11 cellular contexts compared by ENCODE assay signal in the genomic region with DNA sequence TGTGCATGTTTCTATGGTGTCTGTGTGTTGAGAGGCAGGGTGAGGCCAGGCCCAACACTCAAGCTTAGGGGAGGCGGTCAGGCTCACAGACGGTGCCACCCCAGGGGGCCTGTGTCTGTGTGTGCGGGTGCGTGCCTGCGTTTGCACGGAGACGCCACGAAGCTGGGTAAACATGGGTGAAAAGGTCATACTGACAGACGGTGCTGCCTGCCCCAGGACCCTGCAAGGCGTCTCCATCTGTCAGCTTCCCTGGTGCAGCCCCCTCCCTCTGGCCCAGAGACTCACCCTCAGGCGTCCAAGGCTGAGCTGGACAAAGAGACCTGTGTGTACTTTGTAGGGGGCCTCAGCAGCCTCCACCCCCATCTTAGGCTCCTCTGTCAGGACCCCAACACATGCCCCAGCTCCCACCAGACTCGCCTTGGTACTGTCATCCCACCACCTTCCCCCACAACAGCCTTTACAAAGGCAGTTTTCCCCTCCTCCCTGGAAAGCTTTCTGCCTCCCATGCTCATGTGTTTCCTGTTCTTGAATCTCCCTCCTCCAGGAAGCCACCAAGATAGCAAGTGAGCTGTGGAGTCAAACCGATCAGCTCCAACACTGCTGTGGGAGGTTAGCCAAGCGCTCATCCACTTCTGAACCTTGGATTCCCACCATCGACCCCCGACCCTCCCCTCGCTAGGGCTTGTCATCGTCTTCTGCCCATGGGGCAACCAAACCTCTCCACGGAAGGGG. TPM values are rescaled to one million over a fixed set of nuclear protein-coding genes. Genes with fewer than 3 reads are reported as not detected.
DNase-seq lines count a peak whose midpoint lies in the region; ATAC-seq and TF ChIP-seq lines count a peak whose summit lies in the region.
"Had no signal": no experiment of that assay in that cellular context is flagged by ENCODE, and none has a peak within 500 bp of the region (broad histone marks: within the 10 kb centered on the region; RNA-seq: fewer than 3 reads in every experiment).

No MANE protein-coding gene starts in this region.

- intact Hi-C loops in posterior cingulate gyrus (cut with DNase I), result loop anchor here (5.0 kb wide), 1 partner anchor 32 kb away; the partner anchor contains the start of gene PTPRF
- intact Hi-C loops in CD14-positive monocyte (cut with micrococcal nuclease), result no loop called here

- no peaks in the 10 kb centered on the region for H3K36me3 ChIP-seq in parathyroid adenoma (ENCODE audit: control insufficient read depth, insufficient read depth, low read length)
- H3K36me3 ChIP-seq: thyroid gland had no signal

- no peaks in the 10 kb centered on the region for H3K9me3 Mint-ChIP-seq in effector memory CD8-positive, alpha-beta T cell
- no peaks in the 10 kb centered on the region for H3K9me3 Mint-ChIP-seq in CD14-positive monocyte

- no peak for TF ChIP-seq CTCF in parathyroid adenoma (IDR thresholded peaks at IDR 0.05)
- TF ChIP-seq CTCF in CD14-positive monocyte (IDR thresholded peaks at IDR 0.05), result no peak

- H3K36me3 Mint-ChIP-seq in effector memory CD8-positive, alpha-beta T cell (ENCODE audit: insufficient read depth), result no peaks in the 10 kb centered on the region
- H3K36me3 Mint-ChIP-seq in CD14-positive monocyte, result no peaks in the 10 kb centered on the region

- no peak overlapping the region for H3K27ac Mint-ChIP-seq in effector memory CD8-positive, alpha-beta T cell
- no peak overlapping the region for H3K27ac Mint-ChIP-seq in CD14-positive monocyte

- no peak overlapping the region for H3K9ac ChIP-seq in parathyroid adenoma

- peaks cover 20 to 48% of the 10 kb centered on the region in 2 donors for H3K27me3 Mint-ChIP-seq in effector memory CD8-positive, alpha-beta T cell
- peaks cover 2 to 21% (median 21%) of the 10 kb centered on the region in 3 donors for H3K27me3 Mint-ChIP-seq in CD14-positive monocyte (ENCODE audit: low read depth in 3 of 3)

- H3K4me3 ChIP-seq in parathyroid adenoma (ENCODE audit: low read depth, low read length), result peak overlapping the region; percentile 65

- no peak for ATAC-seq in effector memory CD8-positive, alpha-beta T cell (replicated peaks)

- no peaks in the 10 kb centered on the region for H3K79me2 ChIP-seq in parathyroid adenoma

- H3K4me1 Mint-ChIP-seq in effector memory CD8-positive, alpha-beta T cell (ENCODE audit: low read depth in 2 of 2), result no peaks in the 10 kb centered on the region
- peaks cover 6% of the 10 kb centered on the region for H3K4me1 Mint-ChIP-seq in CD14-positive monocyte

- no peaks in the 10 kb centered on the region for H3K9me3 ChIP-seq in parathyroid adenoma (ENCODE audit: control insufficient read depth, low read length)
- H3K9me3 ChIP-seq: thyroid gland had no signal

- H3K4me2 ChIP-seq in parathyroid adenoma (ENCODE audit: low read length), result no peak overlapping the region

- H3K4me3 Mint-ChIP-seq in effector memory CD8-positive, alpha-beta T cell, result peak overlapping the region; percentile 62 to 68
- H3K4me3 Mint-ChIP-seq in CD14-positive monocyte, result peak overlapping the region in 1 of 2 donors; percentile 78

- peaks cover 16% of the 10 kb centered on the region for H3K4me1 ChIP-seq in parathyroid adenoma

- H3K27ac ChIP-seq in parathyroid adenoma, result no peak overlapping the region
- H3K27ac ChIP-seq: thyroid gland had no signal

- H3K27me3 ChIP-seq in parathyroid adenoma (ENCODE audit: control insufficient read depth, insufficient read depth, low read length), result no peaks in the 10 kb centered on the region
- H3K27me3 ChIP-seq: thyroid gland had no signal

- no peak overlapping the region for H2AFZ ChIP-seq in parathyroid adenoma

- DNase-seq in NCI-H2081 (lab: John Stamatoyannopoulos, UW), result peak; percentile 16 to 29
- DNase-seq in NCI-H2081 treated with DMSO at 0.1 percent for 48 hours (lab: John Stamatoyannopoulos, UW), result no peak
- peak; percentile 88 for DNase-seq in NCI-H524 treated with DMSO at 0.1 percent for 48 hours (lab: John Stamatoyannopoulos, UW)
- no peak for DNase-seq in effector memory CD8-positive, alpha-beta T cell
- no peak for DNase-seq in posterior cingulate gyrus
- DNase-seq in NCI-H187 treated with DMSO at 0.1 percent for 48 hours (lab: John Stamatoyannopoulos, UW), result no peak
- no peak for DNase-seq in CD14-positive monocyte (ENCODE audit: low spot score)
- DNase-seq: ACHN, NCI-H1930 had no signal

RNA-seq across cellular contexts. Expression of gene PTPRF, which starts 34.1 kb away (rescaled TPM):
- polyA plus RNA-seq in CD14-positive monocyte, result not detected

Comparison
In these comparisons a context has a peak if more than half of its experiments do, and no peak if none do; other contexts are left out.
1. DNase-seq: peak in NCI-H2081 (2 of 2) and NCI-H524 treated with DMSO at 0.1 percent for 48 hours (single experiment); none in NCI-H2081 treated with DMSO at 0.1 percent for 48 hours (single experiment), effector memory CD8-positive, alpha-beta T cell (0 of 3), posterior cingulate gyrus (0 of 10), NCI-H187 treated with DMSO at 0.1 percent for 48 hours (single experiment) and CD14-positive monocyte (single experiment).